12 cellular contexts compared by ENCODE assay signal in genomic region chr6:35663001-35663400, GRCh38. TPM values are rescaled to one million over a fixed set of nuclear protein-coding genes. Genes with fewer than 3 reads are reported as not detected.
A peak's percentile ranks its signal among the peaks of the same experiment; 100 is the strongest.
DNase-seq lines count a peak whose midpoint lies in the region; ATAC-seq and TF ChIP-seq lines count a peak whose summit lies in the region.
"Had no signal": no experiment of that assay in that cellular context is flagged by ENCODE, and none has a peak within 500 bp of the region (broad histone marks: within the 10 kb centered on the region; RNA-seq: fewer than 3 reads in every experiment).

No MANE protein-coding gene starts in this region.

- H3K27ac ChIP-seq in 22Rv1 (peak overlapping the region; percentile 39), HUES64 (ENCODE audit: low read depth, low read length) (no peak overlapping the region), ectodermal cell (ENCODE audit: insufficient read depth, low read depth, low read length, poor library complexity, severe bottlenecking) (peak overlapping the region; percentile 65), mesenchymal stem cell (ENCODE audit: low read length, poor library complexity, severe bottlenecking) (peak overlapping the region; percentile 91), trophoblast cell (ENCODE audit: low read depth, low read length) (no peak overlapping the region)
- H3K27ac ChIP-seq: parathyroid adenoma, PC-9 had no signal

- H3K27me3 ChIP-seq in HUES64 (ENCODE audit: insufficient read depth, low read length) (no peaks in the 10 kb centered on the region), ectodermal cell (ENCODE audit: control insufficient read depth, insufficient read depth, low read length, poor library complexity, severe bottlenecking) (no peaks in the 10 kb centered on the region), mesenchymal stem cell (ENCODE audit: control insufficient read depth in 1 of 2, insufficient read depth in 1 of 2, low read length in 2 of 2) (no peaks in the 10 kb centered on the region), trophoblast cell (ENCODE audit: insufficient read depth, low read length) (no peaks in the 10 kb centered on the region)

- peaks cover 26% of the 10 kb centered on the region for H3K4me1 ChIP-seq in HUES64 (ENCODE audit: insufficient read depth, low read length)
- H3K4me1 ChIP-seq in ectodermal cell (ENCODE audit: control insufficient read depth, insufficient read depth, low read length), result peaks cover 17% of the 10 kb centered on the region
- H3K4me1 ChIP-seq in mesenchymal stem cell (ENCODE audit: control insufficient read depth, insufficient read depth, low read depth, low read length), result peaks cover 5% of the 10 kb centered on the region
- no peaks in the 10 kb centered on the region for H3K4me1 ChIP-seq in trophoblast cell (ENCODE audit: control insufficient read depth in 1 of 2, insufficient read depth in 2 of 2, low read length in 2 of 2)
- H3K4me1 ChIP-seq: parathyroid adenoma had no signal

- H3K14ac ChIP-seq in mesenchymal stem cell (ENCODE audit: low read length in 2 of 2), result no peak overlapping the region
- no peak overlapping the region for H3K14ac ChIP-seq in trophoblast cell (ENCODE audit: low read length)

- H3K18ac ChIP-seq in mesenchymal stem cell (ENCODE audit: low read depth in 1 of 2, low read length in 2 of 2) (peak overlapping the region; percentile 23 to 67), trophoblast cell (ENCODE audit: low read length) (no peak overlapping the region)

- H3K23ac ChIP-seq in mesenchymal stem cell (ENCODE audit: low read length in 2 of 2), result no peak overlapping the region
- H3K23ac ChIP-seq in trophoblast cell (ENCODE audit: low read length), result no peak overlapping the region

- no peak overlapping the region for H2BK15ac ChIP-seq in mesenchymal stem cell (ENCODE audit: low read depth, poor library complexity, severe bottlenecking)

- H4K12ac ChIP-seq in trophoblast cell (ENCODE audit: low read depth, low read length), result no peak overlapping the region

- no peaks in the 10 kb centered on the region for H3K79me2 ChIP-seq in trophoblast cell (ENCODE audit: control insufficient read depth, insufficient read depth, low read length, poor library complexity)

- POLR2A ChIA-PET in HEK293T (lab: Yijun Ruan, JAX), result interaction anchor here (0.8 kb wide), 2 partner anchors 24 to 25 kb away, joined by 3 read pairs; no protein-coding TSS in a partner anchor

- peak; percentile 61 for DNase-seq in mesenchymal stem cell
- DNase-seq in HEK293T (ENCODE audit: extremely low spot score), result no peak
- DNase-seq in cortex of kidney (lab: John Stamatoyannopoulos, UW), result no peak
- no peak for DNase-seq in trophoblast cell
- DNase-seq: EL, NCI-H187, PC-9 had no signal

- no peak for ATAC-seq in HG03159 (IDR thresholded peaks at IDR 0.05; ENCODE audit: unreplicated experiment)

- H3K9ac ChIP-seq in HUES64 (ENCODE audit: low read depth, low read length), result 0 out of 2 replicates have a peak overlapping the region, but pooled peaks have one; percentile 26
- peak overlapping the region; percentile 27 for H3K9ac ChIP-seq in mesenchymal stem cell (ENCODE audit: low read length)
- H3K9ac ChIP-seq in trophoblast cell (ENCODE audit: low read length), result no peak overlapping the region
- H3K9ac ChIP-seq: parathyroid adenoma had no signal

- H3K4ac ChIP-seq in mesenchymal stem cell (ENCODE audit: low read depth in 1 of 2, low read length in 2 of 2) (peak overlapping the region in 1 of 2 experiments; percentile 69), trophoblast cell (ENCODE audit: low read depth, low read length) (no peak overlapping the region)

- H2BK5ac ChIP-seq in mesenchymal stem cell (ENCODE audit: low read depth, low read length, poor library complexity, severe bottlenecking) (no peak overlapping the region), trophoblast cell (ENCODE audit: low read depth, low read length, poor library complexity) (no peak overlapping the region)

- H3K9me3 ChIP-seq in HUES64 (ENCODE audit: insufficient read depth, low read depth, low read length) (no peaks in the 10 kb centered on the region), ectodermal cell (ENCODE audit: control insufficient read depth, low read length) (no peaks in the 10 kb centered on the region), mesenchymal stem cell (ENCODE audit: control insufficient read depth, low read length) (no peaks in the 10 kb centered on the region), trophoblast cell (ENCODE audit: insufficient read depth, low read depth, low read length) (no peaks in the 10 kb centered on the region)

- CTCF ChIA-PET in HEK293T (lab: Yijun Ruan, JAX), result interaction anchor here (0.8 kb wide), 1 partner anchor 73 kb away, joined by 3 read pairs; no protein-coding TSS in a partner anchor

- peak overlapping the region; percentile 77 for H4K91ac ChIP-seq in mesenchymal stem cell (ENCODE audit: low read length)
- no peak overlapping the region for H4K91ac ChIP-seq in trophoblast cell (ENCODE audit: low read depth, low read length)

- no peak overlapping the region for H2BK120ac ChIP-seq in mesenchymal stem cell (ENCODE audit: low read depth, low read length)
- no peak overlapping the region for H2BK120ac ChIP-seq in trophoblast cell (ENCODE audit: insufficient read depth, low read length, poor library complexity)

- H2BK12ac ChIP-seq in mesenchymal stem cell (ENCODE audit: low read length in 2 of 2) (peak overlapping the region in 1 of 2 experiments; percentile 14), trophoblast cell (ENCODE audit: low read length) (no peak overlapping the region)

- H2AK5ac ChIP-seq in mesenchymal stem cell (ENCODE audit: low read length, severe bottlenecking) (no peak overlapping the region), trophoblast cell (ENCODE audit: low read length) (no peak overlapping the region)

- TF ChIP-seq CTCF in 22Rv1 (IDR thresholded peaks at IDR 0.05), result no peak

- H3K4me2 ChIP-seq in mesenchymal stem cell (ENCODE audit: low read length, poor library complexity, severe bottlenecking) (no peak overlapping the region), trophoblast cell (ENCODE audit: low read length) (no peak overlapping the region)
- H3K4me2 ChIP-seq: PC-9 had no signal

- no peaks in the 10 kb centered on the region for H3K36me3 ChIP-seq in HUES64 (ENCODE audit: insufficient read depth, low read length)
- no peaks in the 10 kb centered on the region for H3K36me3 ChIP-seq in ectodermal cell (ENCODE audit: control insufficient read depth, insufficient read depth, low read length)
- no peaks in the 10 kb centered on the region for H3K36me3 ChIP-seq in mesenchymal stem cell (ENCODE audit: control insufficient read depth in 1 of 2, insufficient read depth in 2 of 2, low read depth in 1 of 2, low read length in 2 of 2)
- H3K36me3 ChIP-seq in trophoblast cell (ENCODE audit: control insufficient read depth in 1 of 2, insufficient read depth in 2 of 2, low read length in 2 of 2), result no peaks in the 10 kb centered on the region

- H4K8ac ChIP-seq in mesenchymal stem cell (ENCODE audit: low read length) (peak overlapping the region; percentile 85), trophoblast cell (ENCODE audit: low read depth, low read length) (no peak overlapping the region)

- H2AFZ ChIP-seq in mesenchymal stem cell (ENCODE audit: low read depth, low read length) (no peak overlapping the region), trophoblast cell (ENCODE audit: insufficient read depth, low read length, poor library complexity) (no peak overlapping the region)
- H2AFZ ChIP-seq: parathyroid adenoma, PC-9 had no signal

- H3K79me1 ChIP-seq in mesenchymal stem cell (replicated peaks; ENCODE audit: low read length, poor library complexity, severe bottlenecking), result peaks cover under 1% of the 10 kb centered on the region
- no peaks in the 10 kb centered on the region for H3K79me1 ChIP-seq in trophoblast cell (ENCODE audit: low read length)

- WGBS in HUES64, result 50% methylated on average over 7 of the region's 7 CpGs
- WGBS in ectodermal cell, 2 experiments, result 34 to 36% methylated on average over 7 of the region's 7 CpGs
- 39% methylated on average over 7 of the region's 7 CpGs for WGBS in mesenchymal stem cell
- no CpG with 5 or more reads among the region's 7 CpGs for WGBS in trophoblast cell (ENCODE audit: extremely low coverage, insufficient coverage, insufficient read length)

- no peak overlapping the region for H3K4me3 ChIP-seq in HUES64 (ENCODE audit: low read length)
- H3K4me3 ChIP-seq in ectodermal cell (ENCODE audit: insufficient read depth, low read depth, low read length), result no peak overlapping the region
- no peak overlapping the region for H3K4me3 ChIP-seq in mesenchymal stem cell (ENCODE audit: insufficient read depth in 1 of 2, low read depth in 1 of 2, low read length in 2 of 2)
- no peak overlapping the region for H3K4me3 ChIP-seq in trophoblast cell (ENCODE audit: low read depth, low read length)
- H3K4me3 ChIP-seq: PC-9 had no signal

TF ChIP-seq in HEK293T, 16 proteins besides CTCF, POLR2A, EP300 and RAD21 (continues in another document):
- TF ChIP-seq SUZ12 (IDR thresholded peaks at IDR 0.05), result no peak
- no peak for TF ChIP-seq FOXM1 (IDR thresholded peaks at IDR 0.05; ENCODE audit: borderline replicate concordance)
- TF ChIP-seq CTBP1 (IDR thresholded peaks at IDR 0.05; ENCODE audit: borderline replicate concordance), result no peak
- no peak for TF ChIP-seq TARDBP (IDR thresholded peaks at IDR 0.05)
- no peak for TF ChIP-seq ELF4 (IDR thresholded peaks at IDR 0.05)
- TF ChIP-seq ZNF384 (IDR thresholded peaks at IDR 0.05), result no peak
- no peak for TF ChIP-seq BHLHE40 (IDR thresholded peaks at IDR 0.05; ENCODE audit: borderline replicate concordance)
- TF ChIP-seq PKNOX1 (IDR thresholded peaks at IDR 0.05), result no peak
- no peak for TF ChIP-seq SP1 (IDR thresholded peaks at IDR 0.05)
- no peak for TF ChIP-seq HDGF (IDR thresholded peaks at IDR 0.05; ENCODE audit: borderline replicate concordance)
- no peak for TF ChIP-seq LEF1 (IDR thresholded peaks at IDR 0.05; ENCODE audit: borderline replicate concordance)
- no peak for TF ChIP-seq FOXK2 (IDR thresholded peaks at IDR 0.05)
- TF ChIP-seq NFRKB (IDR thresholded peaks at IDR 0.05), result no peak

RNA-seq across cellular contexts. Expression of gene FKBP5, which starts 25.7 kb away (rescaled TPM):
- 35.2 TPM for polyA plus RNA-seq in HUES64 (2013, experiment 1 of 2)
- polyA plus RNA-seq in HUES64 (2013, experiment 2 of 2), result 37.2 TPM
- 56.8 TPM for polyA plus RNA-seq in ectodermal cell (2013, experiment 1 of 4)
- 46.7 TPM for polyA plus RNA-seq in ectodermal cell (2013, experiment 2 of 4)
- polyA plus RNA-seq in ectodermal cell (2013, experiment 3 of 4), result 33.4 TPM
- polyA plus RNA-seq in ectodermal cell (2013, experiment 4 of 4), result 34.6 TPM
- polyA plus RNA-seq in mesenchymal stem cell (2013, experiment 1 of 2), result 112 TPM
- polyA plus RNA-seq in mesenchymal stem cell (2013, experiment 2 of 2), result 113 TPM
- 1.1 and 1.2 TPM in 2 replicates for polyA plus RNA-seq in trophoblast cell (2013)

Comparison
In these comparisons a context has a peak if more than half of its experiments do, and no peak if none do; other contexts are left out.
1. H3K27ac ChIP-seq: peak in 22Rv1 (single experiment), ectodermal cell (single experiment) and mesenchymal stem cell (single experiment); none in HUES64 (single experiment) and trophoblast cell (single experiment).